Comparison of ENCODE assay signal across 6 cellular contexts in the genomic region with DNA sequence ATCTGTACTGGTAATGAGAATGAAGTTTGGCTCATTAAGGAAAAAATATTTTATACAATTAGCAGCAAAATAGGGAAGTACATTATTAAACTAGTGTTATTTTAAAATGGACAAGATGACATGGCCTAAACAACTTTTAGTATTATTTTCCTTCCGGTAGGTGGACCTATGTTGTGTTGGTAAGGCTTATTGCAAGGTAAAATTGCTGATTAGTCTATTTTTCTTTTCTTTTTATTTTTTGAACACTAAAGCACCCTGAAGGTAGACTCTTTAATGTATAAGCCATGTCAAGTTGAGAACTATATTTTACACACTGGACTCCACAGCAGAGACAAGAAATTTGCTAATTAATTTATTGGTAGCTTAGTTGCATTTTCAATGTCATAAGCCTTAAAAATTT.
"Had no signal": no experiment of that assay in that cellular context is flagged by ENCODE, and none has a peak within 500 bp of the region (broad histone marks: within the 10 kb centered on the region; RNA-seq: fewer than 3 reads in every experiment).

No MANE protein-coding gene starts in this region.

- H3K4me2 ChIP-seq: KMS-11 had no signal

- H3K27ac ChIP-seq: HL-60, KMS-11 had no signal

- H3K9ac ChIP-seq: KMS-11 had no signal

- DNase-seq: Karpas-422, KBM-7, KG1 had no signal

- FAIRE-seq: HTR-8/SVneo had no signal
